Comparison of ENCODE assay signal across 3 cellular contexts in genomic region chr19:40511487-40511886, GRCh38.
TF ChIP-seq lines count a peak whose summit lies in the region.

No MANE protein-coding gene starts in this region.

TF ChIP-seq in A549, 52 proteins besides CTCF, POLR2A, EP300 and RAD21 (continued from another document):
- TF ChIP-seq POLR2AphosphoS2 (conservative IDR thresholded peaks at IDR 0.05; ENCODE audit: low read length) (no peak), ELK1 (IDR thresholded peaks at IDR 0.05; ENCODE audit: low read depth, low read length) (no peak), HEYL (CRISPR knock-in tag; IDR thresholded peaks at IDR 0.05) (no peak), SREBF2 (IDR thresholded peaks at IDR 0.05) (no peak), RNF2 (IDR thresholded peaks at IDR 0.05; ENCODE audit: borderline replicate concordance, low read depth) (no peak), FOSL2 (IDR thresholded peaks at IDR 0.05) (no peak), FOSL2 (CRISPR knock-in tag; IDR thresholded peaks at IDR 0.05) (no peak), NFE2L2 (conservative IDR thresholded peaks at IDR 0.05; ENCODE audit: low read length) (no peak)

TF ChIP-seq in HEK293, 187 proteins besides CTCF, POLR2A, EP300 and RAD21 (continued from another document):
- TF ChIP-seq ZNF660 (tag by site-specific recombination; IDR thresholded peaks at IDR 0.05) (peak; percentile 50; the same call in 1 of the 2 replicates), ZNF121 (tag by site-specific recombination; IDR thresholded peaks at IDR 0.05) (peak; percentile 71), ZNF112 (tag by site-specific recombination; IDR thresholded peaks at IDR 0.05) (0 out of 2 replicates have a peak, but pooled peaks have one; percentile 9)

TF ChIP-seq in K562, 482 proteins besides CTCF, POLR2A, EP300 and RAD21 (continued from another document):
- no peak for TF ChIP-seq IRF9 (tag; IDR thresholded peaks at IDR 0.05)
- TF ChIP-seq EGR1 (conservative IDR thresholded peaks at IDR 0.05), result no peak
- TF ChIP-seq ZNF778 (CRISPR knock-in tag; IDR thresholded peaks at IDR 0.05), result no peak
- TF ChIP-seq MTA1 (IDR thresholded peaks at IDR 0.05; ENCODE audit: borderline replicate concordance), result no peak
